Comparison of ENCODE assay signal across 12 cellular contexts in genomic region chr20:44186201-44186600, GRCh38. TPM values are rescaled to one million over a fixed set of nuclear protein-coding genes. Genes with fewer than 3 reads are reported as not detected.
A peak's percentile ranks its signal among the peaks of the same experiment; 100 is the strongest.
DNase-seq lines count a peak whose midpoint lies in the region; ATAC-seq and TF ChIP-seq lines count a peak whose summit lies in the region.
"Had no signal": no experiment of that assay in that cellular context is flagged by ENCODE, and none has a peak within 500 bp of the region (broad histone marks: within the 10 kb centered on the region; RNA-seq: fewer than 3 reads in every experiment).

No MANE protein-coding gene starts in this region.

- H3K79me2 ChIP-seq in SK-N-SH (ENCODE audit: insufficient read depth) (no peaks in the 10 kb centered on the region), fibroblast of lung (ENCODE audit: control insufficient read depth, insufficient read depth, low read length) (no peaks in the 10 kb centered on the region)

- H3K9ac ChIP-seq in SK-N-SH, result no peak overlapping the region
- H3K9ac ChIP-seq in fibroblast of lung (ENCODE audit: insufficient read depth, low read length), result no peak overlapping the region

- H3K4me2 ChIP-seq in SK-N-SH (peak overlapping the region; percentile 95), fibroblast of lung (ENCODE audit: extremely low read depth, insufficient read depth, low read length) (peak overlapping the region; percentile 91)

- H3K27me3 ChIP-seq in SK-N-SH (ENCODE audit: insufficient read depth), result no peaks in the 10 kb centered on the region
- H3K27me3 ChIP-seq in fibroblast of lung (ENCODE audit: control insufficient read depth, insufficient read depth, low read length), result no peaks in the 10 kb centered on the region
- H3K27me3 ChIP-seq in uterus, result no peaks in the 10 kb centered on the region
- H3K27me3 ChIP-seq: adrenal gland had no signal

- intact Hi-C loops in uterus (cut with DNase I; ENCODE audit: low total_unique reads), result no loop called here

- peak overlapping the region; percentile 79 to 85 (median 81) for H3K4me3 Mint-ChIP-seq in nephron

- 94% methylated on average over 14 of the region's 14 CpGs for WGBS in SK-N-SH (ENCODE audit: low lambda C conversion rate)

- H2AFZ ChIP-seq in SK-N-SH (ENCODE audit: low read depth) (no peak overlapping the region), fibroblast of lung (ENCODE audit: low read length) (no peak overlapping the region)

- TF ChIP-seq CTCF in SK-N-SH (IDR thresholded peaks at IDR 0.05) (no peak), fibroblast of lung (conservative IDR thresholded peaks at IDR 0.05 in 1 of 2, IDR thresholded peaks at IDR 0.05 in 1 of 2; ENCODE audit: low read depth in 1 of 2, low read length in 2 of 2) (no peak), nephron (IDR thresholded peaks at IDR 0.05; ENCODE audit: unreplicated experiment in 3 of 3) (no peak), uterus (IDR thresholded peaks at IDR 0.05) (no peak)

- H3K4me1 Mint-ChIP-seq in nephron, result peaks cover 46% of the 10 kb centered on the region

- H4K20me1 ChIP-seq in SK-N-SH (ENCODE audit: insufficient read depth) (no peaks in the 10 kb centered on the region), fibroblast of lung (ENCODE audit: control insufficient read depth, extremely low read depth, insufficient read depth, low read length) (no peaks in the 10 kb centered on the region)

- H3K9me3 Mint-ChIP-seq in nephron, result no peaks in the 10 kb centered on the region

- no peaks in the 10 kb centered on the region for H3F3A ChIP-seq in SK-N-SH (replicated peaks; ENCODE audit: insufficient read depth)

- DNase-seq in SK-N-SH, result no peak
- no peak for DNase-seq in fibroblast of lung (ENCODE audit: low read depth in 2 of 2)
- DNase-seq in uterus, result no peak
- no peak for DNase-seq in ureter (ENCODE audit: low spot score)
- DNase-seq: adrenal gland; SHP77; stimulated activated naive CD8-positive, alpha-beta T cell treated with anti-CD3 and anti-CD28 coated beads, Interleukin-15, Interleukin-2, amounts not matched to agents 100 U/mL and 50 U/mL, for 24 hours had no signal

- ATAC-seq in SK-N-SH treated with all-trans-retinoic acid at 6 μM for 48 hours (no peak), GM21786 (IDR thresholded peaks at IDR 0.05; ENCODE audit: unreplicated experiment) (no peak), GM21576 (IDR thresholded peaks at IDR 0.05; ENCODE audit: unreplicated experiment) (no peak)

- no peaks in the 10 kb centered on the region for H3K9me2 ChIP-seq in SK-N-SH

- TF ChIP-seq EP300 in SK-N-SH (IDR thresholded peaks at IDR 0.05; ENCODE audit: borderline replicate concordance in 1 of 2, low read depth in 1 of 2, low read length in 1 of 2), result no peak

- H3K4me1 ChIP-seq in SK-N-SH (ENCODE audit: control insufficient read depth in 1 of 2, insufficient read depth in 2 of 2, low read depth in 1 of 2, low read length in 1 of 2) (peaks cover 14 to 16% of the 10 kb centered on the region in 2 experiments; a peak in 2 of 4 replicates), fibroblast of lung (ENCODE audit: control insufficient read depth, extremely low read depth, insufficient read depth, low read length) (peaks cover 19% of the 10 kb centered on the region), uterus (peaks cover 0 to 13% of the 10 kb centered on the region in 2 donors)

- no peak overlapping the region for H3K27ac Mint-ChIP-seq in nephron

- no peak for TF ChIP-seq RAD21 in SK-N-SH (IDR thresholded peaks at IDR 0.05; ENCODE audit: low read length)

- TF ChIP-seq POLR2A in uterus (IDR thresholded peaks at IDR 0.05), result no peak

- POLR2A ChIA-PET in SK-N-SH (lab: Yijun Ruan, JAX), result no interaction called here

- no peak overlapping the region; a peak in 1 of 4 replicates for H3K4me3 ChIP-seq in SK-N-SH (ENCODE audit: low read depth in 2 of 2, low read length in 1 of 2)
- H3K4me3 ChIP-seq in fibroblast of lung (replicated peaks in 1 of 4; ENCODE audit: control extremely low read depth in 1 of 4, insufficient read depth in 1 of 4, low read depth in 3 of 4, low read length in 4 of 4), result no peak overlapping the region
- peak overlapping the region; percentile 55 to 59 for H3K4me3 ChIP-seq in uterus

- CTCF ChIA-PET in SK-N-SH (lab: Yijun Ruan, JAX), result interaction anchor here (0.5 to 19.9 kb wide), 3 partner anchors 11 to 254 kb away, joined by 3 to 618 read pairs (median 11); no protein-coding TSS in a partner anchor

- peaks cover 3% of the 10 kb centered on the region for H3K27me3 Mint-ChIP-seq in nephron (ENCODE audit: low read depth)

- H3K36me3 ChIP-seq in SK-N-SH (replicated peaks in 1 of 2; ENCODE audit: control insufficient read depth in 1 of 2, insufficient read depth in 2 of 2, low read length in 1 of 2), result no peaks in the 10 kb centered on the region
- H3K36me3 ChIP-seq in fibroblast of lung (ENCODE audit: control insufficient read depth, insufficient read depth, low read length), result no peaks in the 10 kb centered on the region
- no peaks in the 10 kb centered on the region for H3K36me3 ChIP-seq in uterus
- H3K36me3 ChIP-seq: adrenal gland had no signal

- H3K9me3 ChIP-seq in SK-N-SH (no peaks in the 10 kb centered on the region), fibroblast of lung (ENCODE audit: control insufficient read depth, insufficient read depth, low read depth, low read length) (no peaks in the 10 kb centered on the region), uterus (no peaks in the 10 kb centered on the region)
- H3K9me3 ChIP-seq: adrenal gland had no signal

- H3K36me3 Mint-ChIP-seq in nephron (ENCODE audit: low read depth), result no peaks in the 10 kb centered on the region

- H3K27ac ChIP-seq in SK-N-SH (ENCODE audit: low read depth in 2 of 2, low read length in 1 of 2) (no peak overlapping the region), fibroblast of lung (ENCODE audit: insufficient read depth, low read length) (no peak overlapping the region), uterus (peak overlapping the region; percentile 90 to 91)
- H3K27ac ChIP-seq: 22Rv1 had no signal

TF ChIP-seq in SK-N-SH, 30 proteins besides CTCF, POLR2A, EP300 and RAD21 (continues in another document):
- TF ChIP-seq MAX (IDR thresholded peaks at IDR 0.05; ENCODE audit: low read depth), result no peak
- no peak for TF ChIP-seq RXRA (IDR thresholded peaks at IDR 0.05; ENCODE audit: borderline replicate concordance, low read depth)
- no peak for TF ChIP-seq SMC3 (IDR thresholded peaks at IDR 0.05; ENCODE audit: low read depth, low read length)
- no peak for TF ChIP-seq PBX3 (IDR thresholded peaks at IDR 0.05)
- no peak for TF ChIP-seq JUND (IDR thresholded peaks at IDR 0.05)
- TF ChIP-seq GATA2 (CRISPR knock-in tag; IDR thresholded peaks at IDR 0.05), result no peak
- TF ChIP-seq ELF1 (IDR thresholded peaks at IDR 0.05), result no peak

TF ChIP-seq in SK-N-SH treated with all-trans-retinoic acid at 6 μM for 48 hours, 23 proteins besides CTCF, POLR2A, EP300 and RAD21:
- no peak for TF ChIP-seq CSDC2 (CRISPR knock-in tag; IDR thresholded peaks at IDR 0.05)
- no peak for TF ChIP-seq OSR1 (CRISPR knock-in tag; IDR thresholded peaks at IDR 0.05)
- TF ChIP-seq ZNF70 (CRISPR knock-in tag; IDR thresholded peaks at IDR 0.05), result no peak
- TF ChIP-seq BACH2 (CRISPR knock-in tag; IDR thresholded peaks at IDR 0.05; ENCODE audit: borderline replicate concordance), result no peak
- no peak for TF ChIP-seq ZNF565 (CRISPR knock-in tag; conservative IDR thresholded peaks at IDR 0.05; ENCODE audit: low read depth)
- TF ChIP-seq CSRNP3 (CRISPR knock-in tag; IDR thresholded peaks at IDR 0.05), result no peak
- no peak for TF ChIP-seq ZNF8 (CRISPR knock-in tag; IDR thresholded peaks at IDR 0.05)
- TF ChIP-seq TCF4 (CRISPR knock-in tag; IDR thresholded peaks at IDR 0.05; ENCODE audit: borderline replicate concordance), result no peak
- no peak for TF ChIP-seq RARB (CRISPR knock-in tag; IDR thresholded peaks at IDR 0.05)
- TF ChIP-seq GLIS3 (CRISPR knock-in tag; IDR thresholded peaks at IDR 0.05), result no peak

RNA-seq across cellular contexts. Expression of gene JPH2, which starts 0.8 kb away (rescaled TPM):
- 0.67 and 0.75 TPM in 2 replicates for polyA plus RNA-seq in SK-N-SH (2012; rRNA removed)
- polyA plus RNA-seq in SK-N-SH (2012; cell fraction: cytosol; rRNA removed), result 0.44 and 0.58 TPM in 2 replicates
- 0.66 and 0.74 TPM in 2 replicates for polyA plus RNA-seq in SK-N-SH (2012; cell fraction: nucleus; rRNA removed)
- 0.51 and 0.66 TPM in 2 replicates for total RNA-seq in fibroblast of lung
- 0.51 and 4.9 TPM in 2 replicates for polyA plus RNA-seq in fibroblast of lung
- polyA plus RNA-seq in fibroblast of lung (2012), result 0.62 and 6.6 TPM in 2 replicates
- polyA minus RNA-seq in fibroblast of lung (ENCODE audit: low replicate concordance), result 0.56 and 8.0 TPM in 2 replicates
- 100 to 1,000 TPM in 1 of 4 donors, 10 to 100 TPM in 3; 17.6 to 133 (median 61.2) TPM for total RNA-seq in uterus
- total RNA-seq in ureter, result 35.2 TPM

RNA-seq across cellular contexts. Expression of gene OSER1, which starts 24.4 kb away (rescaled TPM):
- polyA plus RNA-seq in SK-N-SH (2012; rRNA removed) (22.3 and 31.0 TPM in 2 replicates), fibroblast of lung (50.9 and 53.5 TPM in 2 replicates)
- polyA plus RNA-seq in SK-N-SH (2012; cell fraction: cytosol; rRNA removed), result 21.3 and 25.1 TPM in 2 replicates
- polyA plus RNA-seq in SK-N-SH (2012; cell fraction: nucleus; rRNA removed), result 44.4 and 73.2 TPM in 2 replicates
- total RNA-seq in fibroblast of lung (63.2 and 73.2 TPM in 2 replicates), uterus (10 to 100 TPM; 33.8 to 76.2 (median 46.0) TPM), ureter (24.4 TPM)
- polyA plus RNA-seq in fibroblast of lung (2012), result 31.9 and 33.9 TPM in 2 replicates
- polyA minus RNA-seq in fibroblast of lung (ENCODE audit: low replicate concordance), result 22.1 and 49.4 TPM in 2 replicates

Comparison
In these comparisons a context has a peak if more than half of its experiments do, and no peak if none do; other contexts are left out.
1. H3K27ac ChIP-seq: peak in uterus (2 of 2); none in SK-N-SH (0 of 2) and fibroblast of lung (single experiment).
2. H3K4me3 ChIP-seq: peak in uterus (2 of 2); none in SK-N-SH (0 of 2) and fibroblast of lung (0 of 4).
3. RNA of gene JPH2, which starts 0.8 kb away (total RNA-seq): 17.6 to 133 TPM in uterus and 35.2 TPM in ureter (single experiment); 0.51 to 0.66 TPM in fibroblast of lung; every median in the first group is over 10 times any median in the second.